In the genomic region with DNA sequence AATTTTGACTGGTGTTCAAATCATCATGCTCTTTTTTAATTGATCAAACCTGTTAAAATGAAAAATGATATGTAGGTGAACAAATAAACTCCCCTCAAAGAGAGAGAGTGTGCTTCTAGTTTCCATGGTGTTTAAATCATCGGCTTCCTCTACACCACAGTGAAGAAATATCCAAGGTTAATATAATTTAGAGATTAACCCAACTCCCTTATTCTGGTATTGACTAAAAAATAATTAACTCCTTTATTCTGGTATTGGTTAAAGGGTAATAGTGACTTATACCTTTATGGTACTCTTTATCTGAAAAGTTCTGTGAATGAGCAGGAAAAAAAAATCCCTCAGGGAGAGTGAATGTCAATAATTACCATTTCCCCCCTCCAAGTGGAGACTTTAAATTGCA, we compare ENCODE assay signal across 21 cellular contexts.
"Had no signal": no experiment of that assay in that cellular context is flagged by ENCODE, and none has a peak within 500 bp of the region (broad histone marks: within the 10 kb centered on the region; RNA-seq: fewer than 3 reads in every experiment).

No MANE protein-coding gene starts in this region.

- H3K9me3 ChIP-seq: heart left ventricle, lower lobe of right lung, ovary, tibial nerve, uterus had no signal

- H3K36me3 ChIP-seq: heart left ventricle, lower lobe of right lung, ovary, uterus had no signal

- H3K4me1 ChIP-seq: lower lobe of right lung, uterus had no signal

- H3K27ac ChIP-seq: heart left ventricle, lower lobe of right lung, ovary, tibial nerve, uterus had no signal

- FAIRE-seq: frontal cortex had no signal

- ATAC-seq: activated CD8-positive, alpha-beta T cell treated with anti-CD3 and anti-CD28 coated beads, Interleukin-2, amount 10 ng/mL, durations not matched to agents 7 days and 5 days; heart left ventricle; left cardiac atrium; lower lobe of right lung; WTC11 had no signal

- DNase-seq: activated CD4-positive, alpha-beta T cell treated with anti-CD3 and anti-CD28 coated beads for 48 hours; activated CD8-positive, alpha-beta memory T cell treated with anti-CD3 and anti-CD28 coated beads, Interleukin-2, amount 50 U/mL, for 4 hours; activated CD8-positive, alpha-beta T cell treated with anti-CD3 and anti-CD28 coated beads, Interleukin-2, amount 10 ng/mL, durations not matched to agents 7 days and 5 days; activated gamma-delta T cell treated with Interleukin-2 at 50 U/mL for 16 hours; activated naive CD8-positive, alpha-beta T cell treated with anti-CD3 and anti-CD28 coated beads for 36 hours; effector CD8-positive, alpha-beta T cell; heart left ventricle; immature natural killer cell; left cardiac atrium; lower lobe of right lung; midbrain; ovary; stimulated activated CD4-positive, alpha-beta T cell treated with anti-CD3 and anti-CD28 coated beads, Interleukin-15, amount 100 ng/mL, for 24 hours; stimulated activated CD4-positive, alpha-beta T cell treated with anti-CD3 and anti-CD28 coated beads, Interleukin-4, amount 100 ng/mL, for 1 hour; stimulated activated naive CD4-positive, alpha-beta T cell treated with Interleukin-2 at 50 U/mL for 16 hours; substantia nigra; T-helper 2 cell; uterus had no signal

- H3K4me3 ChIP-seq: heart left ventricle, lower lobe of right lung, ovary, tibial nerve, uterus had no signal

- H3K27me3 ChIP-seq: heart left ventricle, ovary, tibial nerve, uterus had no signal
